10 cellular contexts compared by ENCODE assay signal in genomic region chr18:66616523-66616983, GRCh38. TPM values are rescaled to one million over a fixed set of nuclear protein-coding genes. Genes with fewer than 3 reads are reported as not detected.
DNase-seq lines count a peak whose midpoint lies in the region; ATAC-seq, FAIRE-seq and TF ChIP-seq lines count a peak whose summit lies in the region.
"Had no signal": no experiment of that assay in that cellular context is flagged by ENCODE, and none has a peak within 500 bp of the region (broad histone marks: within the 10 kb centered on the region; RNA-seq: fewer than 3 reads in every experiment).

No MANE protein-coding gene starts in this region.

- H3K27ac Mint-ChIP-seq in activated naive CD8-positive, alpha-beta T cell treated with anti-CD3 and anti-CD28 coated beads, Interleukin-2, amount 50 U/mL, for 24 hours: no peak overlapping the region
- no peak overlapping the region for H3K27ac Mint-ChIP-seq in activated naive CD8-positive, alpha-beta T cell treated with anti-CD3 and anti-CD28 coated beads for 36 hours

- TF ChIP-seq POLR2A in GM12878 (IDR thresholded peaks at IDR 0.05; ENCODE audit: low read depth, low read length): no peak
- TF ChIP-seq POLR2A in esophagus squamous epithelium (IDR thresholded peaks at IDR 0.05): no peak

- peak; percentile 28 for ATAC-seq in activated naive CD8-positive, alpha-beta T cell treated with anti-CD3 and anti-CD28 coated beads, Interleukin-2, amount 50 U/mL, for 24 hours
- ATAC-seq in GM12878: peak; percentile 96
- no peak for ATAC-seq in HG02840 (IDR thresholded peaks at IDR 0.05; ENCODE audit: low FRiP score, unreplicated experiment)

- intact Hi-C loops in GM12878 (cut with micrococcal nuclease; ENCODE audit: unreplicated experiment): loop anchor here (10.0 kb wide), 1 partner anchor 682 kb away; no protein-coding TSS in a partner anchor
- intact Hi-C loops in esophagus squamous epithelium (cut with DNase I): no loop called here

- no peaks in the 10 kb centered on the region for H3K9me3 Mint-ChIP-seq in activated naive CD8-positive, alpha-beta T cell treated with anti-CD3 and anti-CD28 coated beads, Interleukin-2, amount 50 U/mL, for 24 hours
- peaks cover 4% of the 10 kb centered on the region for H3K9me3 Mint-ChIP-seq in activated naive CD8-positive, alpha-beta T cell treated with anti-CD3 and anti-CD28 coated beads for 36 hours

- BruUV-seq in GM12878 (replicated peaks; lab: Mats Ljungman, UMichigan): no TSS peak

- TF ChIP-seq CTCF in GM12878 (IDR thresholded peaks at IDR 0.05 in 2 of 3, conservative IDR thresholded peaks at IDR 0.05 in 1 of 3; ENCODE audit: control insufficient read depth in 2 of 3, extremely low read depth in 1 of 3, insufficient read depth in 1 of 3, low read depth in 3 of 3, low read length in 3 of 3) (peak in 2 of 3 experiments; percentile 46; a peak in 3 of 6 replicates), esophagus squamous epithelium (IDR thresholded peaks at IDR 0.05) (peak in 1 of 6 experiments; percentile 10)

- DNase-seq in activated naive CD8-positive, alpha-beta T cell treated with anti-CD3 and anti-CD28 coated beads, Interleukin-2, amount 50 U/mL, for 24 hours: no peak
- no peak for DNase-seq in activated naive CD8-positive, alpha-beta T cell treated with anti-CD3 and anti-CD28 coated beads for 36 hours
- peak; percentile 1 for DNase-seq in HK-2 (ENCODE audit: unreplicated experiment)
- DNase-seq in GM12878 (ENCODE audit: low read depth, low spot score): no peak
- DNase-seq in putamen (ENCODE audit: low spot score): peak; percentile 18
- DNase-seq in esophagus squamous epithelium (lab: John Stamatoyannopoulos, UW): no peak
- DNase-seq in DMS114 treated with DMSO at 0.1 percent for 48 hours (lab: John Stamatoyannopoulos, UW; ENCODE audit: unreplicated experiment): no peak

- CTCF ChIA-PET in GM12878 (lab: Yijun Ruan, JAX): no interaction called here

- H3K4me1 Mint-ChIP-seq in activated naive CD8-positive, alpha-beta T cell treated with anti-CD3 and anti-CD28 coated beads, Interleukin-2, amount 50 U/mL, for 24 hours: no peaks in the 10 kb centered on the region
- no peaks in the 10 kb centered on the region for H3K4me1 Mint-ChIP-seq in activated naive CD8-positive, alpha-beta T cell treated with anti-CD3 and anti-CD28 coated beads for 36 hours

- 56% methylated on average over 4 of the region's 4 CpGs for WGBS in GM12878 (ENCODE audit: insufficient coverage, insufficient replicate concordance, low lambda C conversion rate, missing lambda C conversion rate)
- 17 to 100% methylated on average over 1 of the region's 4 CpGs for WGBS in esophagus squamous epithelium, 2 donors

- H3K9me3 ChIP-seq in GM12878 (replicated peaks; ENCODE audit: control insufficient read depth, insufficient read depth, low read length) (no peaks in the 10 kb centered on the region), esophagus squamous epithelium (peaks cover 0 to 3% (median 0%) of the 10 kb centered on the region in 3 donors)

- in situ Hi-C loops in GM12878 (cut with MboI): no loop called here

- no peak for TF ChIP-seq EP300 in GM12878 (IDR thresholded peaks at IDR 0.05; ENCODE audit: borderline replicate concordance in 1 of 2, control insufficient read depth in 1 of 2, low read depth in 2 of 2, low read length in 2 of 2)

- H3K9ac ChIP-seq in GM12878 (ENCODE audit: control insufficient read depth, insufficient read depth, low read length): no peak overlapping the region

- SMC1A ChIA-PET in GM12878 (lab: Charles Lee; ENCODE audit: uncharacterized antibody, unreplicated experiment): no interaction called here

- no peaks in the 10 kb centered on the region for H3K27me3 Mint-ChIP-seq in activated naive CD8-positive, alpha-beta T cell treated with anti-CD3 and anti-CD28 coated beads, Interleukin-2, amount 50 U/mL, for 24 hours
- no peaks in the 10 kb centered on the region for H3K27me3 Mint-ChIP-seq in activated naive CD8-positive, alpha-beta T cell treated with anti-CD3 and anti-CD28 coated beads for 36 hours

- no peak overlapping the region for H3K4me2 ChIP-seq in GM12878 (ENCODE audit: control insufficient read depth, insufficient read depth)

- no peak overlapping the region for H2AFZ ChIP-seq in GM12878 (ENCODE audit: control insufficient read depth, low read depth, low read length)

- POLR2A ChIA-PET in GM12878 (lab: Charles Lee): no interaction called here

- no peak for TF ChIP-seq RAD21 in GM12878 (IDR thresholded peaks at IDR 0.05; ENCODE audit: insufficient read depth, low read depth, low read length)

- RAD21 ChIA-PET in GM12878 (lab: Charles Lee; ENCODE audit: unreplicated experiment): no interaction called here

- H3K27ac ChIP-seq in GM12878 (ENCODE audit: control insufficient read depth, insufficient read depth) (no peak overlapping the region), esophagus squamous epithelium (no peak overlapping the region)

- H3K36me3 ChIP-seq in GM12878 (ENCODE audit: control insufficient read depth in 2 of 2, insufficient read depth in 2 of 2, low read length in 1 of 2) (no peaks in the 10 kb centered on the region), esophagus squamous epithelium (no peaks in the 10 kb centered on the region)

- no peak for FAIRE-seq in GM12878 (lab: Jason Lieb, UNC)
- FAIRE-seq: TTC549 had no signal

- H3K79me2 ChIP-seq in GM12878 (ENCODE audit: control insufficient read depth, insufficient read depth, low read length): no peaks in the 10 kb centered on the region

- H3K36me3 Mint-ChIP-seq in activated naive CD8-positive, alpha-beta T cell treated with anti-CD3 and anti-CD28 coated beads, Interleukin-2, amount 50 U/mL, for 24 hours (ENCODE audit: low read depth): no peaks in the 10 kb centered on the region
- H3K36me3 Mint-ChIP-seq in activated naive CD8-positive, alpha-beta T cell treated with anti-CD3 and anti-CD28 coated beads for 36 hours: no peaks in the 10 kb centered on the region

- H3K4me3 ChIP-seq in GM12878: no peak overlapping the region
- no peak overlapping the region for H3K4me3 ChIP-seq in esophagus squamous epithelium

- H3K4me3 Mint-ChIP-seq in activated naive CD8-positive, alpha-beta T cell treated with anti-CD3 and anti-CD28 coated beads, Interleukin-2, amount 50 U/mL, for 24 hours: no peak overlapping the region
- no peak overlapping the region for H3K4me3 Mint-ChIP-seq in activated naive CD8-positive, alpha-beta T cell treated with anti-CD3 and anti-CD28 coated beads for 36 hours

- H3K27me3 ChIP-seq in GM12878 (replicated peaks in 1 of 2; ENCODE audit: control insufficient read depth in 2 of 2, insufficient read depth in 2 of 2, low read length in 1 of 2) (no peaks in the 10 kb centered on the region), esophagus squamous epithelium (no peaks in the 10 kb centered on the region)

- H3K4me1 ChIP-seq in GM12878 (ENCODE audit: control insufficient read depth, insufficient read depth, low read length): no peaks in the 10 kb centered on the region
- no peaks in the 10 kb centered on the region for H3K4me1 ChIP-seq in esophagus squamous epithelium

- no peaks in the 10 kb centered on the region for H4K20me1 ChIP-seq in GM12878 (ENCODE audit: control insufficient read depth, insufficient read depth)

TF ChIP-seq in GM12878, 131 proteins besides CTCF, POLR2A, EP300 and RAD21:
- TF ChIP-seq IRF4 (IDR thresholded peaks at IDR 0.05; ENCODE audit: low read depth, low read length): no peak
- no peak for TF ChIP-seq PAX5 (IDR thresholded peaks at IDR 0.05; ENCODE audit: borderline replicate concordance, low read depth, low read length)
- TF ChIP-seq IKZF1 (conservative IDR thresholded peaks at IDR 0.05): no peak
- TF ChIP-seq SMC3 (IDR thresholded peaks at IDR 0.05; ENCODE audit: borderline replicate concordance, low read length): peak; percentile 30; the same call in 1 of the 2 replicates

RNA-seq across cellular contexts. Expression of gene CDH19, which starts 12.7 kb away (rescaled TPM):
- total RNA-seq in activated naive CD8-positive, alpha-beta T cell treated with anti-CD3 and anti-CD28 coated beads for 36 hours: not detected
- not detected in 2 replicates for total RNA-seq in GM12878 (2013; cell fraction: nucleolus; rRNA removed)
- total RNA-seq in GM12878 (2014; rRNA removed) (not detected in 2 replicates), GM12878 (2014; rRNA removed; fragmentation: Illumina TruSeq; extraction: Trizol) (not detected in 2 replicates), GM12878 (2021) (not detected in 2 replicates), esophagus squamous epithelium (1 to 10 TPM in 2 of 4 donors, under 1 TPM in 2; 0.38 to 3.6 (median 1.9) TPM)
- not detected for polyA plus RNA-seq in GM12878 (2011; ENCODE audit: low read depth)
- polyA plus RNA-seq in GM12878 (2011; rRNA removed) (not detected in 2 replicates), GM12878 (2014; fragmentation: Illumina TruSeq; extraction: Trizol) (0.01 TPM in 1 of 2 replicates, not detected in the other), GM12878 (2014; fragmentation: Nextera tagmentation; extraction: Ambion mirVana) (not detected), GM12878 (2014; rRNA removed) (not detected in 2 replicates), GM12878 (2016; fragmentation: Nextera tagmentation; extraction: Ambion mirVana) (not detected)
- not detected in 2 replicates for polyA plus RNA-seq in GM12878 (2011; cell fraction: cytosol; rRNA removed)
- polyA plus RNA-seq in GM12878 (2011; cell fraction: nucleus; rRNA removed): not detected in 2 replicates
- not detected in 2 replicates for polyA plus RNA-seq in GM12878 (2012)
- polyA minus RNA-seq in GM12878 (2011; rRNA and poly(A)+ RNA removed): not detected in 2 replicates
- not detected in 2 replicates for polyA minus RNA-seq in GM12878 (2011; cell fraction: cytosol; rRNA and poly(A)+ RNA removed)
- polyA minus RNA-seq in GM12878 (2011; cell fraction: nucleus; rRNA and poly(A)+ RNA removed): not detected in 2 replicates
- total RNA-seq: Daoy had no signal

Comparison
In these comparisons a context has a peak if more than half of its experiments do, and no peak if none do; other contexts are left out.
1. DNase-seq: peak in HK-2 (single experiment) and putamen (single experiment); none in activated naive CD8-positive, alpha-beta T cell treated with anti-CD3 and anti-CD28 coated beads, Interleukin-2, amount 50 U/mL, for 24 hours (single experiment), activated naive CD8-positive, alpha-beta T cell treated with anti-CD3 and anti-CD28 coated beads for 36 hours (single experiment), GM12878 (single experiment), esophagus squamous epithelium (single experiment) and DMS114 treated with DMSO at 0.1 percent for 48 hours (single experiment).